ENCODE assay signal across 1 cellular context in genomic region chr14:23379331-23380196, GRCh38.
TF ChIP-seq lines count a peak whose summit lies in the region.

No MANE protein-coding gene starts in this region.

TF ChIP-seq in GM23338, 12 proteins besides CTCF, POLR2A, EP300 and RAD21 (continued from another document):
- TF ChIP-seq ZNF114 (CRISPR knock-in tag; IDR thresholded peaks at IDR 0.05) = no peak
- TF ChIP-seq EZH2phosphoT487 (IDR thresholded peaks at IDR 0.05; ENCODE audit: unreplicated experiment) = no peak
- no peak for TF ChIP-seq ZNF331 (CRISPR knock-in tag; IDR thresholded peaks at IDR 0.05; ENCODE audit: low read depth)
- TF ChIP-seq REST (IDR thresholded peaks at IDR 0.05; ENCODE audit: unreplicated experiment) = no peak
- TF ChIP-seq EZH2 (IDR thresholded peaks at IDR 0.05; ENCODE audit: low read depth, unreplicated experiment) = no peak
TF ChIP-seq in GM23338: peak in this region for 0.
